ENCODE assay signal across 22 cellular contexts in genomic region chr5:142391031-142391872, GRCh38.
DNase-seq lines count a peak whose midpoint lies in the region; ATAC-seq and TF ChIP-seq lines count a peak whose summit lies in the region.
"Had no signal": no experiment of that assay in that cellular context is flagged by ENCODE, and none has a peak within 500 bp of the region (broad histone marks: within the 10 kb centered on the region; RNA-seq: fewer than 3 reads in every experiment).

No MANE protein-coding gene starts in this region.

- H3K4me1 ChIP-seq in A673 (ENCODE audit: insufficient read depth, low read length, poor library complexity, severe bottlenecking) (peaks cover 56% of the 10 kb centered on the region), PC-9 (replicated peaks; ENCODE audit: insufficient read depth) (peaks cover 70% of the 10 kb centered on the region), neural progenitor cell (peaks cover 30% of the 10 kb centered on the region), mammary epithelial cell (ENCODE audit: insufficient read depth, low read length) (no peaks in the 10 kb centered on the region)

- H3K27me3 Mint-ChIP-seq in neural progenitor cell (ENCODE audit: insufficient read depth, low read depth) (peaks cover 2% of the 10 kb centered on the region), MCF 10A (ENCODE audit: insufficient read depth, unreplicated experiment) (no peaks in the 10 kb centered on the region)
- H3K27me3 Mint-ChIP-seq: CD4-positive, alpha-beta T cell had no signal

- CTCF ChIA-PET in A673 (lab: Charles Lee) (interaction anchor here (1.0 kb wide), 1 partner anchor 306 kb away, joined by 3 read pairs; no protein-coding TSS in a partner anchor), PC-9 (lab: Charles Lee) (no interaction called here), mammary epithelial cell (lab: Charles Lee; ENCODE audit: low non-redundant PET) (no interaction called here), MCF 10A (lab: Yijun Ruan, JAX) (interaction anchor here (0.8 kb wide), 1 partner anchor 580 kb away, joined by 4 read pairs; no protein-coding TSS in a partner anchor)

- H3F3A ChIP-seq in PC-9 (ENCODE audit: insufficient read depth, low read depth) (peaks cover 55% of the 10 kb centered on the region), neural progenitor cell (ENCODE audit: low read depth) (no peaks in the 10 kb centered on the region)

- 82% methylated on average over 8 of the region's 9 CpGs for WGBS in mammary epithelial cell (ENCODE audit: low coverage, missing lambda C conversion rate)

- dilution Hi-C loops in mammary epithelial cell (cut with HindIII; ENCODE audit: low sequenced_read_pairs) = no loop called here

- no peak overlapping the region for H3K9ac ChIP-seq in neural progenitor cell
- H3K9ac ChIP-seq in mammary epithelial cell (ENCODE audit: insufficient read depth, low read length) = no peak overlapping the region

- intact Hi-C loops in A673 (cut with micrococcal nuclease; ENCODE audit: unreplicated experiment) (no loop called here), PC-9 (cut with micrococcal nuclease; ENCODE audit: unreplicated experiment) (no loop called here), left ventricle myocardium superior (cut with micrococcal nuclease) (no loop called here), mammary epithelial cell (cut with micrococcal nuclease) (no loop called here), MCF 10A (cut with micrococcal nuclease) (no loop called here)

- H3K79me2 ChIP-seq in PC-9 (ENCODE audit: low read depth) = peaks cover 19% of the 10 kb centered on the region
- no peaks in the 10 kb centered on the region for H3K79me2 ChIP-seq in neural progenitor cell (ENCODE audit: low read depth)
- no peaks in the 10 kb centered on the region for H3K79me2 ChIP-seq in mammary epithelial cell (ENCODE audit: insufficient read depth, low read length)

- H3K4me3 ChIP-seq in A673 (ENCODE audit: low read depth, low read length, poor library complexity, severe bottlenecking) = peak overlapping the region; percentile 13
- H3K4me3 ChIP-seq in PC-9 = peak overlapping the region; percentile 36; the same call in 1 of the 2 replicates
- no peak overlapping the region for H3K4me3 ChIP-seq in neural progenitor cell
- H3K4me3 ChIP-seq in mammary epithelial cell (replicated peaks in 1 of 3; ENCODE audit: insufficient read depth in 1 of 3, low read depth in 2 of 3, low read length in 3 of 3) = no peak overlapping the region
- H3K4me3 ChIP-seq: psoas muscle, tibial nerve had no signal

- BruUV-seq in A673 (replicated peaks; lab: Mats Ljungman, UMichigan) (TSS peak; percentile 59), PC-9 (replicated peaks; lab: Mats Ljungman, UMichigan) (no TSS peak), mammary epithelial cell (replicated peaks; lab: Mats Ljungman, UMichigan) (no TSS peak), MCF 10A (replicated peaks; lab: Mats Ljungman, UMichigan) (no TSS peak)

- H3K4me2 ChIP-seq in PC-9 (peak overlapping the region; percentile 73), neural progenitor cell (no peak overlapping the region), mammary epithelial cell (ENCODE audit: insufficient read depth, low read depth, low read length) (no peak overlapping the region)

- H3K9me3 Mint-ChIP-seq in neural progenitor cell (peaks cover 10% of the 10 kb centered on the region), MCF 10A (ENCODE audit: unreplicated experiment) (peaks cover 6% of the 10 kb centered on the region)

- no peak overlapping the region for H2AFZ ChIP-seq in PC-9
- no peak overlapping the region for H2AFZ ChIP-seq in neural progenitor cell (replicated peaks)
- no peak overlapping the region for H2AFZ ChIP-seq in mammary epithelial cell (ENCODE audit: low read depth, low read length)

- H3K27ac Mint-ChIP-seq in neural progenitor cell (peak overlapping the region; percentile 85), MCF 10A (ENCODE audit: low read depth, unreplicated experiment) (no peak overlapping the region)
- H3K27ac Mint-ChIP-seq: activated naive CD4-positive, alpha-beta T cell treated with anti-CD3 and anti-CD28 coated beads for 36 hours; CD4-positive, alpha-beta T cell; stimulated activated naive B cell treated with anti-CD40 and anti-IgM and Interleukin-4, amounts not matched to agents 10 μg/mL and 1 μg/mL and 100 μg/mL, for 72 hours; T-cell had no signal

- no peaks in the 10 kb centered on the region for H3K27me3 ChIP-seq in A673 (replicated peaks; ENCODE audit: insufficient read depth, low read depth, low read length, poor library complexity)
- H3K27me3 ChIP-seq in PC-9 (ENCODE audit: insufficient read depth, low read depth) = no peaks in the 10 kb centered on the region
- no peaks in the 10 kb centered on the region for H3K27me3 ChIP-seq in neural progenitor cell
- H3K27me3 ChIP-seq in mammary epithelial cell (ENCODE audit: insufficient read depth, low read length) = no peaks in the 10 kb centered on the region
- H3K27me3 ChIP-seq: tibial nerve had no signal

- H3K9me2 ChIP-seq in PC-9 (ENCODE audit: insufficient read depth) = no peaks in the 10 kb centered on the region

- peak overlapping the region; percentile 14 for H3K4me3 Mint-ChIP-seq in neural progenitor cell
- no peak overlapping the region for H3K4me3 Mint-ChIP-seq in MCF 10A (ENCODE audit: unreplicated experiment)
- H3K4me3 Mint-ChIP-seq: activated naive CD4-positive, alpha-beta T cell treated with anti-CD3 and anti-CD28 coated beads for 36 hours; CD4-positive, alpha-beta T cell; naive B cell; stimulated activated naive B cell treated with anti-CD40 and anti-IgM and Interleukin-4, amounts not matched to agents 10 μg/mL and 1 μg/mL and 100 μg/mL, for 72 hours; T-cell had no signal

- ATAC-seq in left ventricle myocardium superior (peak; percentile 71), HG02981 (IDR thresholded peaks at IDR 0.05; ENCODE audit: unreplicated experiment) (no peak), GM21528 (IDR thresholded peaks at IDR 0.05; ENCODE audit: low FRiP score, unreplicated experiment) (no peak)
- ATAC-seq: left lobe of liver; stimulated activated naive B cell treated with anti-CD40 and anti-IgM and Interleukin-4, amounts not matched to agents 10 μg/mL and 1 μg/mL and 100 μg/mL, for 72 hours; T-cell had no signal

- TF ChIP-seq CTCF in A673 (conservative IDR thresholded peaks at IDR 0.05; ENCODE audit: low read depth, low read length) = no peak
- no peak for TF ChIP-seq CTCF in PC-9 (conservative IDR thresholded peaks at IDR 0.05)
- TF ChIP-seq CTCF in neural progenitor cell (IDR thresholded peaks at IDR 0.05) = no peak
- no peak for TF ChIP-seq CTCF in mammary epithelial cell (conservative IDR thresholded peaks at IDR 0.05 in 1 of 2, IDR thresholded peaks at IDR 0.05 in 1 of 2; ENCODE audit: extremely low read depth in 1 of 2, insufficient read depth in 1 of 2, low read depth in 1 of 2, low read length in 2 of 2)
- no peak for TF ChIP-seq CTCF in MCF 10A (IDR thresholded peaks at IDR 0.05; ENCODE audit: unreplicated experiment)

- H3K36me3 Mint-ChIP-seq in neural progenitor cell = peaks cover 9% of the 10 kb centered on the region
- no peaks in the 10 kb centered on the region for H3K36me3 Mint-ChIP-seq in MCF 10A (ENCODE audit: insufficient read depth, unreplicated experiment)

- H3K4me1 Mint-ChIP-seq in neural progenitor cell (peaks cover 51% of the 10 kb centered on the region), MCF 10A (ENCODE audit: insufficient read depth, unreplicated experiment) (peaks cover 15% of the 10 kb centered on the region)

- H4K20me1 ChIP-seq in PC-9 (ENCODE audit: insufficient read depth) (no peaks in the 10 kb centered on the region), neural progenitor cell (ENCODE audit: low read depth) (no peaks in the 10 kb centered on the region), mammary epithelial cell (ENCODE audit: insufficient read depth, low read length) (no peaks in the 10 kb centered on the region)

- H3K9me3 ChIP-seq in A673 (ENCODE audit: low read depth, low read length, poor library complexity, severe bottlenecking) (peaks cover 6% of the 10 kb centered on the region), PC-9 (ENCODE audit: insufficient read depth, low read depth) (peaks cover 7% of the 10 kb centered on the region), neural progenitor cell (ENCODE audit: low read depth) (no peaks in the 10 kb centered on the region), mammary epithelial cell (replicated peaks; ENCODE audit: insufficient read depth, low read length) (no peaks in the 10 kb centered on the region)
- H3K9me3 ChIP-seq: psoas muscle had no signal

- POLR2A ChIA-PET in A673 (lab: Charles Lee; ENCODE audit: low non-redundant PET) (no interaction called here), PC-9 (lab: Charles Lee; ENCODE audit: unreplicated experiment) (no interaction called here), MCF 10A (lab: Yijun Ruan, JAX) (interaction anchor here (0.6 kb wide), 1 partner anchor 16 kb away, joined by 3 read pairs; no protein-coding TSS in a partner anchor)

- H3K36me3 ChIP-seq in A673 (ENCODE audit: insufficient read depth, low read length, poor library complexity, severe bottlenecking) (no peaks in the 10 kb centered on the region), PC-9 (ENCODE audit: low read depth) (peaks cover 27% of the 10 kb centered on the region), neural progenitor cell (no peaks in the 10 kb centered on the region), mammary epithelial cell (ENCODE audit: insufficient read depth, low read length) (no peaks in the 10 kb centered on the region)
- H3K36me3 ChIP-seq: tibial nerve had no signal

- DNase-seq in A673 (ENCODE audit: low spot score) = no peak
- DNase-seq in PC-9 = no peak
- no peak for DNase-seq in left ventricle myocardium superior
- no peak for DNase-seq in neural progenitor cell (ENCODE audit: low spot score)
- DNase-seq in mammary epithelial cell = no peak
- no peak for DNase-seq in MCF 10A (ENCODE audit: unreplicated experiment)
- DNase-seq: ACHN; activated CD4-positive, alpha-beta T cell treated with anti-CD3 and anti-CD28 coated beads, Interleukin-2, amount 50 U/mL, for 48 hours; activated naive CD4-positive, alpha-beta T cell treated with anti-CD3 and anti-CD28 coated beads for 36 hours; CD4-positive, alpha-beta T cell; naive B cell; NCI-H2107; NCI-H524; psoas muscle; stimulated activated naive B cell treated with anti-CD40 and anti-IgM and Interleukin-4, amounts not matched to agents 10 μg/mL and 1 μg/mL and 100 μg/mL, for 72 hours; T-cell had no signal

- peak overlapping the region; percentile 90 for H3K27ac ChIP-seq in A673 (ENCODE audit: low read depth, low read length, poor library complexity, severe bottlenecking)
- H3K27ac ChIP-seq in PC-9 = peak overlapping the region; percentile 94
- no peak overlapping the region for H3K27ac ChIP-seq in neural progenitor cell
- no peak overlapping the region for H3K27ac ChIP-seq in mammary epithelial cell (ENCODE audit: insufficient read depth, low read depth, low read length)
- H3K27ac ChIP-seq: HL-60, psoas muscle, RWPE1, tibial nerve had no signal

- in situ Hi-C loops in mammary epithelial cell (cut with MboI; ENCODE audit: low sequenced_read_pairs in 2 of 2) = no loop called here

Comparison
In these comparisons a context has a peak if more than half of its experiments do, and no peak if none do; other contexts are left out.
1. CTCF ChIA-PET loops: an anchor here in A673 (1.0 kb wide) and MCF 10A (0.8 kb wide); none called in PC-9 and mammary epithelial cell.
2. H3K27ac ChIP-seq: peak in A673 (single experiment) and PC-9 (single experiment); none in neural progenitor cell (single experiment) and mammary epithelial cell (single experiment).
3. H3K4me3 ChIP-seq: peak in A673 (single experiment) and PC-9 (single experiment); none in neural progenitor cell (single experiment) and mammary epithelial cell (0 of 3).